Comparison of ENCODE assay signal across 17 cellular contexts in genomic region chr15:97078556-97078955, GRCh38.
DNase-seq lines count a peak whose midpoint lies in the region; ATAC-seq, FAIRE-seq and TF ChIP-seq lines count a peak whose summit lies in the region.
"Had no signal": no experiment of that assay in that cellular context is flagged by ENCODE, and none has a peak within 500 bp of the region (broad histone marks: within the 10 kb centered on the region; RNA-seq: fewer than 3 reads in every experiment).

No MANE protein-coding gene starts in this region.

- H3K9ac ChIP-seq in GM12878 (ENCODE audit: control insufficient read depth, insufficient read depth, low read length), result no peak overlapping the region
- no peak overlapping the region for H3K9ac ChIP-seq in neural progenitor cell
- H3K9ac ChIP-seq: BLaER1 treated with 17β-estradiol and CSF1 and Interleukin-3, amounts not matched to agents 10 nM and 100 nM; GM23248 had no signal

- H3K27ac Mint-ChIP-seq in neural progenitor cell, result no peak overlapping the region
- H3K27ac Mint-ChIP-seq: CD4-positive, CD25-positive, alpha-beta regulatory T cell; IgD-negative memory B cell had no signal

- H3K27me3 Mint-ChIP-seq in neural progenitor cell (ENCODE audit: insufficient read depth, low read depth), result peaks cover 9% of the 10 kb centered on the region
- H3K27me3 Mint-ChIP-seq: CD4-positive, CD25-positive, alpha-beta regulatory T cell; IgD-negative memory B cell had no signal

- intact Hi-C loops in GM12878 (cut with micrococcal nuclease; ENCODE audit: unreplicated experiment), result no loop called here

- ATAC-seq in GM12878 (peak; percentile 59), HG03139 (IDR thresholded peaks at IDR 0.05; ENCODE audit: unreplicated experiment) (no peak), GM21825 (IDR thresholded peaks at IDR 0.05; ENCODE audit: unreplicated experiment) (no peak)

- H3K4me3 ChIP-seq in GM12878, result no peak overlapping the region
- no peak overlapping the region for H3K4me3 ChIP-seq in neural progenitor cell
- H3K4me3 ChIP-seq: BLaER1 treated with 17β-estradiol and CSF1 and Interleukin-3, amounts not matched to agents 10 nM and 100 nM; GM23248 had no signal

- no peak for FAIRE-seq in GM12878 (lab: Jason Lieb, UNC)
- FAIRE-seq: GM12892 had no signal

- no peak overlapping the region for H2AFZ ChIP-seq in GM12878 (ENCODE audit: control insufficient read depth, low read depth, low read length)
- H2AFZ ChIP-seq in neural progenitor cell (replicated peaks), result peak overlapping the region; percentile 60
- H2AFZ ChIP-seq: GM23248 had no signal

- H3K4me2 ChIP-seq in GM12878 (ENCODE audit: control insufficient read depth, insufficient read depth) (no peak overlapping the region), neural progenitor cell (no peak overlapping the region)
- H3K4me2 ChIP-seq: BLaER1 treated with 17β-estradiol and CSF1 and Interleukin-3, amounts not matched to agents 10 nM and 100 nM had no signal

- H3K27me3 ChIP-seq in GM12878 (replicated peaks in 1 of 2; ENCODE audit: control insufficient read depth in 2 of 2, insufficient read depth in 2 of 2, low read length in 1 of 2) (no peaks in the 10 kb centered on the region), neural progenitor cell (no peaks in the 10 kb centered on the region)

- H3K27ac ChIP-seq in GM12878 (ENCODE audit: control insufficient read depth, insufficient read depth), result no peak overlapping the region
- no peak overlapping the region for H3K27ac ChIP-seq in neural progenitor cell
- H3K27ac ChIP-seq: BLaER1 treated with 17β-estradiol and CSF1 and Interleukin-3, amounts not matched to agents 10 nM and 100 nM; GM23248 had no signal

- H3K4me1 ChIP-seq in GM12878 (ENCODE audit: control insufficient read depth, insufficient read depth, low read length) (no peaks in the 10 kb centered on the region), neural progenitor cell (no peaks in the 10 kb centered on the region)

- no peak for TF ChIP-seq RAD21 in GM12878 (IDR thresholded peaks at IDR 0.05; ENCODE audit: insufficient read depth, low read depth, low read length)

- H3F3A ChIP-seq in neural progenitor cell (ENCODE audit: low read depth), result no peaks in the 10 kb centered on the region

- H3K9me3 ChIP-seq in GM12878 (replicated peaks; ENCODE audit: control insufficient read depth, insufficient read depth, low read length), result no peaks in the 10 kb centered on the region
- H3K9me3 ChIP-seq in neural progenitor cell (ENCODE audit: low read depth), result no peaks in the 10 kb centered on the region

- in situ Hi-C loops in GM12878 (cut with MboI), result no loop called here

- WGBS in GM12878 (ENCODE audit: insufficient coverage, insufficient replicate concordance, low lambda C conversion rate, missing lambda C conversion rate), result 2% methylated on average over 6 of the region's 6 CpGs

- CTCF ChIA-PET in HEK293T (lab: Yijun Ruan, JAX) (no interaction called here), GM12878 (lab: Yijun Ruan, JAX) (interaction anchor here (0.7 to 2.2 kb wide), 9 partner anchors 9 to 722 kb away, joined by 3 to 7 read pairs (median 4); no protein-coding TSS in a partner anchor)

- H3K36me3 ChIP-seq in GM12878 (ENCODE audit: control insufficient read depth in 2 of 2, insufficient read depth in 2 of 2, low read length in 1 of 2) (no peaks in the 10 kb centered on the region), neural progenitor cell (no peaks in the 10 kb centered on the region)
- H3K36me3 ChIP-seq: BLaER1 treated with 17β-estradiol and CSF1 and Interleukin-3, amounts not matched to agents 10 nM and 100 nM had no signal

- TF ChIP-seq POLR2A in GM12878 (IDR thresholded peaks at IDR 0.05; ENCODE audit: low read depth, low read length), result no peak

- TF ChIP-seq CTCF in GM12878 (IDR thresholded peaks at IDR 0.05 in 2 of 3, conservative IDR thresholded peaks at IDR 0.05 in 1 of 3; ENCODE audit: control insufficient read depth in 2 of 3, extremely low read depth in 1 of 3, insufficient read depth in 1 of 3, low read depth in 3 of 3, low read length in 3 of 3), result no peak
- no peak for TF ChIP-seq CTCF in neural progenitor cell (IDR thresholded peaks at IDR 0.05)

- RAD21 ChIA-PET in GM12878 (lab: Charles Lee; ENCODE audit: unreplicated experiment), result interaction anchor here (0.5 to 2.2 kb wide), 13 partner anchors 11 to 723 kb away, joined by 3 to 5 read pairs (median 4); no protein-coding TSS in a partner anchor

- POLR2A ChIA-PET in HEK293T (lab: Yijun Ruan, JAX) (interaction anchor here (0.9 kb wide), 1 partner anchor 9 kb away, joined by 3 read pairs; no protein-coding TSS in a partner anchor), GM12878 (lab: Charles Lee) (interaction anchor here (1.4 to 1.5 kb wide), 2 partner anchors 9 to 748 kb away, joined by 3 to 4 read pairs; partner anchors contain the start of gene NR2F2)

- TF ChIP-seq EP300 in GM12878 (IDR thresholded peaks at IDR 0.05; ENCODE audit: borderline replicate concordance in 1 of 2, control insufficient read depth in 1 of 2, low read depth in 2 of 2, low read length in 2 of 2), result no peak

- no peak overlapping the region for H3K4me3 Mint-ChIP-seq in neural progenitor cell
- H3K4me3 Mint-ChIP-seq: CD4-positive, CD25-positive, alpha-beta regulatory T cell; IgD-negative memory B cell had no signal

- no peaks in the 10 kb centered on the region for H4K20me1 ChIP-seq in GM12878 (ENCODE audit: control insufficient read depth, insufficient read depth)
- H4K20me1 ChIP-seq in neural progenitor cell (ENCODE audit: low read depth), result no peaks in the 10 kb centered on the region
- H4K20me1 ChIP-seq: BLaER1 treated with 17β-estradiol and CSF1 and Interleukin-3, amounts not matched to agents 10 nM and 100 nM had no signal

- peak; percentile 9 for DNase-seq in NCI-H2171 treated with DMSO at 0.1 percent for 48 hours (lab: John Stamatoyannopoulos, UW)
- DNase-seq in NCI-H2171 (lab: John Stamatoyannopoulos, UW), result no peak
- peak; percentile 21 for DNase-seq in HEK293T (ENCODE audit: extremely low spot score)
- no peak for DNase-seq in GM12878 (ENCODE audit: low read depth, low spot score)
- no peak for DNase-seq in neural progenitor cell (ENCODE audit: low spot score)
- DNase-seq in NCI-H2029 treated with DMSO at 0.1 percent for 48 hours (lab: John Stamatoyannopoulos, UW), result no peak
- DNase-seq: 8988T; ACHN; CD4-positive, CD25-positive, alpha-beta regulatory T cell; DMS79; GM23248; H7 had no signal

- H3K9me3 Mint-ChIP-seq in neural progenitor cell, result peaks cover 9% of the 10 kb centered on the region

- H3K4me1 Mint-ChIP-seq in neural progenitor cell, result peaks cover 33% of the 10 kb centered on the region
- H3K4me1 Mint-ChIP-seq: CD4-positive, CD25-positive, alpha-beta regulatory T cell; IgD-negative memory B cell had no signal

- no peaks in the 10 kb centered on the region for H3K79me2 ChIP-seq in GM12878 (ENCODE audit: control insufficient read depth, insufficient read depth, low read length)
- H3K79me2 ChIP-seq in neural progenitor cell (ENCODE audit: low read depth), result no peaks in the 10 kb centered on the region

- SMC1A ChIA-PET in GM12878 (lab: Charles Lee; ENCODE audit: uncharacterized antibody, unreplicated experiment), result interaction anchor here (0.6 to 2.9 kb wide), 22 partner anchors 8 to 1649 kb away, joined by 3 to 18 read pairs (median 4); no protein-coding TSS in a partner anchor

- no TSS peak for BruUV-seq in GM12878 (replicated peaks; lab: Mats Ljungman, UMichigan)

- H3K36me3 Mint-ChIP-seq in neural progenitor cell, result no peaks in the 10 kb centered on the region
- H3K36me3 Mint-ChIP-seq: CD4-positive, CD25-positive, alpha-beta regulatory T cell had no signal

TF ChIP-seq in HEK293T, 16 proteins besides CTCF, POLR2A, EP300 and RAD21:
- no peak for TF ChIP-seq NFRKB (IDR thresholded peaks at IDR 0.05)

TF ChIP-seq in GM12878, 131 proteins besides CTCF, POLR2A, EP300 and RAD21 (continues in another document):
- no peak for TF ChIP-seq MXI1 (IDR thresholded peaks at IDR 0.05; ENCODE audit: low read depth, low read length)
- no peak for TF ChIP-seq RFX5 (IDR thresholded peaks at IDR 0.05; ENCODE audit: low read depth, low read length)
- TF ChIP-seq, protein P1, sequence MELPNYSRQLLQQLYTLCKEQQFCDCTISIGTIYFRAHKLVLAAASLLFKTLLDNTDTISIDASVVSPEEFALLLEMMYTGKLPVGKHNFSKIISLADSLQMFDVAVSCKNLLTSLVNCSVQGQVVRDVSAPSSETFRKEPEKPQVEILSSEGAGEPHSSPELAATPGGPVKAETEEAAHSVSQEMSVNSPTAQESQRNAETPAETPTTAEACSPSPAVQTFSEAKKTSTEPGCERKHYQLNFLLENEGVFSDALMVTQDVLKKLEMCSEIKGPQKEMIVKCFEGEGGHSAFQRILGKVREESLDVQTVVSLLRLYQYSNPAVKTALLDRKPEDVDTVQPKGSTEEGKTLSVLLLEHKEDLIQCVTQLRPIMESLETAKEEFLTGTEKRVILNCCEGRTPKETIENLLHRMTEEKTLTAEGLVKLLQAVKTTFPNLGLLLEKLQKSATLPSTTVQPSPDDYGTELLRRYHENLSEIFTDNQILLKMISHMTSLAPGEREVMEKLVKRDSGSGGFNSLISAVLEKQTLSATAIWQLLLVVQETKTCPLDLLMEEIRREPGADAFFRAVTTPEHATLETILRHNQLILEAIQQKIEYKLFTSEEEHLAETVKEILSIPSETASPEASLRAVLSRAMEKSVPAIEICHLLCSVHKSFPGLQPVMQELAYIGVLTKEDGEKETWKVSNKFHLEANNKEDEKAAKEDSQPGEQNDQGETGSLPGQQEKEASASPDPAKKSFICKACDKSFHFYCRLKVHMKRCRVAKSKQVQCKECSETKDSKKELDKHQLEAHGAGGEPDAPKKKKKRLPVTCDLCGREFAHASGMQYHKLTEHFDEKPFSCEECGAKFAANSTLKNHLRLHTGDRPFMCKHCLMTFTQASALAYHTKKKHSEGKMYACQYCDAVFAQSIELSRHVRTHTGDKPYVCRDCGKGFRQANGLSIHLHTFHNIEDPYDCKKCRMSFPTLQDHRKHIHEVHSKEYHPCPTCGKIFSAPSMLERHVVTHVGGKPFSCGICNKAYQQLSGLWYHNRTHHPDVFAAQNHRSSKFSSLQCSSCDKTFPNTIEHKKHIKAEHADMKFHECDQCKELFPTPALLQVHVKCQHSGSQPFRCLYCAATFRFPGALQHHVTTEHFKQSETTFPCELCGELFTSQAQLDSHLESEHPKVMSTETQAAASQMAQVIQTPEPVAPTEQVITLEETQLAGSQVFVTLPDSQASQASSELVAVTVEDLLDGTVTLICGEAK (IDR thresholded peaks at IDR 0.05; ENCODE audit: borderline replicate concordance), result no peak
- TF ChIP-seq KLF5 (IDR thresholded peaks at IDR 0.05; ENCODE audit: partially characterized antibody), result no peak
- no peak for TF ChIP-seq JUNB (IDR thresholded peaks at IDR 0.05)
- no peak for TF ChIP-seq MTA3 (IDR thresholded peaks at IDR 0.05; ENCODE audit: borderline replicate concordance, low read length)
- TF ChIP-seq TCF7 (IDR thresholded peaks at IDR 0.05; ENCODE audit: borderline replicate concordance), result no peak
- no peak for TF ChIP-seq WRNIP1 (IDR thresholded peaks at IDR 0.05; ENCODE audit: borderline replicate concordance, low read depth, low read length)
- TF ChIP-seq SMAD5 (IDR thresholded peaks at IDR 0.05; ENCODE audit: low read depth), result no peak
- no peak for TF ChIP-seq CREM (IDR thresholded peaks at IDR 0.05; ENCODE audit: low read depth)
- no peak for TF ChIP-seq ZNF384 (IDR thresholded peaks at IDR 0.05; ENCODE audit: borderline replicate concordance, low read depth, low read length)

Comparison
In these comparisons a context has a peak if more than half of its experiments do, and no peak if none do; other contexts are left out.
1. DNase-seq: peak in NCI-H2171 treated with DMSO at 0.1 percent for 48 hours (single experiment) and HEK293T (single experiment); none in NCI-H2171 (single experiment), GM12878 (single experiment), neural progenitor cell (single experiment) and NCI-H2029 treated with DMSO at 0.1 percent for 48 hours (single experiment).